2 cellular contexts compared by ENCODE assay signal in genomic region chr2:188665727-188666304, GRCh38.
TF ChIP-seq lines count a peak whose summit lies in the region.

No MANE protein-coding gene starts in this region.

TF ChIP-seq in SK-N-SH, 30 proteins besides CTCF, POLR2A, EP300 and RAD21 (continued from another document):
- TF ChIP-seq REST (IDR thresholded peaks at IDR 0.05; ENCODE audit: low read depth, low read length) (no peak), POLR2AphosphoS5 (IDR thresholded peaks at IDR 0.05; ENCODE audit: low read depth, low read length) (no peak), MEF2A (IDR thresholded peaks at IDR 0.05; ENCODE audit: borderline replicate concordance, low read depth) (no peak), GABPA (IDR thresholded peaks at IDR 0.05; ENCODE audit: low read depth) (no peak), USF2 (IDR thresholded peaks at IDR 0.05; ENCODE audit: borderline replicate concordance, low read depth, low read length) (no peak), RCOR1 (IDR thresholded peaks at IDR 0.05; ENCODE audit: low read length) (no peak), SIN3A (IDR thresholded peaks at IDR 0.05; ENCODE audit: borderline replicate concordance, low read depth, low read length) (no peak), NRF1 (IDR thresholded peaks at IDR 0.05; ENCODE audit: low read depth, low read length) (no peak)

TF ChIP-seq in SK-N-SH treated with all-trans-retinoic acid at 6 μM for 48 hours, 23 proteins besides CTCF, POLR2A, EP300 and RAD21 (continued from another document):
- TF ChIP-seq PATZ1 (CRISPR knock-in tag; IDR thresholded peaks at IDR 0.05; ENCODE audit: borderline replicate concordance) (no peak), PPARA (CRISPR knock-in tag; IDR thresholded peaks at IDR 0.05; ENCODE audit: borderline replicate concordance) (no peak)
